Comparison of ENCODE assay signal across 1 cellular context in the genomic region with DNA sequence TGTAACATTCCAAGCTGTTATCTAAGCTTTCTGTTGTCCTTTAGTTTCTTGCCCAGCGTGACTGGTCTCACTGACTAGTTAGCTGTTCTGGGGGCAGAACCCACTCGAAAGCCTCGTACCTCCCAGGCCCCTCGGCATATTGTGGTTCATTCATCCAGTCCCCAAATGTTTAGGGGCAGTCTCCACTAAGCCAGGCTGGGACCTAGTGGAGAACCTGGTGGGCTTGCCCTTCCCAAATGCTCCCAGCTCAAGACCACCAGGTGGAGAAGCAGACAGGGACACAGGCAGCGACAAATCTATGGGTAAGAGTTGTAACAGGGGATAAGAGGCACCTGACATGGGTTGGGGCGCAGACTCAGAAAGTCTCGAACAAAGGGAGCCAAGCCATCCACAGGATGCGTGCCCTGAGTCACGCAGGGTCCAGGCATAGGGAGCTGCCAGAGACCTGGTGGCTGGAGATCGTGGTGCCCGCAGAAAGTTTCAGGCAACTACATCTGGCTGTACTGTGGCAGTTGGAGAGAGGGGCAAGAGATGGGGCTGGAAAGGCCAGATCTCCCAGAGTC.
TF ChIP-seq lines count a peak whose summit lies in the region.

No MANE protein-coding gene starts in this region.

TF ChIP-seq in IMR-90, 13 proteins besides CTCF, POLR2A, EP300 and RAD21:
- TF ChIP-seq FOS (IDR thresholded peaks at IDR 0.05; ENCODE audit: low read depth, low read length) (no peak), CHD1 (IDR thresholded peaks at IDR 0.05; ENCODE audit: low read depth, low read length) (no peak), MXI1 (IDR thresholded peaks at IDR 0.05; ENCODE audit: borderline replicate concordance, low read depth, low read length) (no peak), RFX5 (IDR thresholded peaks at IDR 0.05; ENCODE audit: low read depth, low read length) (no peak), CEBPB (IDR thresholded peaks at IDR 0.05; ENCODE audit: low read depth, low read length) (no peak), RCOR1 (IDR thresholded peaks at IDR 0.05; ENCODE audit: insufficient replicate concordance, low read length) (no peak), BHLHE40 (IDR thresholded peaks at IDR 0.05; ENCODE audit: low read depth, low read length) (no peak), NFE2L2 (IDR thresholded peaks at IDR 0.05; ENCODE audit: low read depth, low read length) (no peak), MAFK (IDR thresholded peaks at IDR 0.05; ENCODE audit: low read depth, low read length) (no peak), SMC3 (IDR thresholded peaks at IDR 0.05; ENCODE audit: low read depth, low read length) (no peak), MAZ (IDR thresholded peaks at IDR 0.05; ENCODE audit: borderline replicate concordance, low read depth, low read length) (no peak)
- TF ChIP-seq, protein P1, sequence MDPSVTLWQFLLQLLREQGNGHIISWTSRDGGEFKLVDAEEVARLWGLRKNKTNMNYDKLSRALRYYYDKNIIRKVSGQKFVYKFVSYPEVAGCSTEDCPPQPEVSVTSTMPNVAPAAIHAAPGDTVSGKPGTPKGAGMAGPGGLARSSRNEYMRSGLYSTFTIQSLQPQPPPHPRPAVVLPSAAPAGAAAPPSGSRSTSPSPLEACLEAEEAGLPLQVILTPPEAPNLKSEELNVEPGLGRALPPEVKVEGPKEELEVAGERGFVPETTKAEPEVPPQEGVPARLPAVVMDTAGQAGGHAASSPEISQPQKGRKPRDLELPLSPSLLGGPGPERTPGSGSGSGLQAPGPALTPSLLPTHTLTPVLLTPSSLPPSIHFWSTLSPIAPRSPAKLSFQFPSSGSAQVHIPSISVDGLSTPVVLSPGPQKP (IDR thresholded peaks at IDR 0.05; ENCODE audit: borderline replicate concordance, low read depth, low read length) = no peak
- TF ChIP-seq, protein P2, sequence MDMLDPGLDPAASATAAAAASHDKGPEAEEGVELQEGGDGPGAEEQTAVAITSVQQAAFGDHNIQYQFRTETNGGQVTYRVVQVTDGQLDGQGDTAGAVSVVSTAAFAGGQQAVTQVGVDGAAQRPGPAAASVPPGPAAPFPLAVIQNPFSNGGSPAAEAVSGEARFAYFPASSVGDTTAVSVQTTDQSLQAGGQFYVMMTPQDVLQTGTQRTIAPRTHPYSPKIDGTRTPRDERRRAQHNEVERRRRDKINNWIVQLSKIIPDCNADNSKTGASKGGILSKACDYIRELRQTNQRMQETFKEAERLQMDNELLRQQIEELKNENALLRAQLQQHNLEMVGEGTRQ (IDR thresholded peaks at IDR 0.05; ENCODE audit: low read depth, low read length) = no peak
